Comparison of ENCODE assay signal across 23 cellular contexts in the genomic region with DNA sequence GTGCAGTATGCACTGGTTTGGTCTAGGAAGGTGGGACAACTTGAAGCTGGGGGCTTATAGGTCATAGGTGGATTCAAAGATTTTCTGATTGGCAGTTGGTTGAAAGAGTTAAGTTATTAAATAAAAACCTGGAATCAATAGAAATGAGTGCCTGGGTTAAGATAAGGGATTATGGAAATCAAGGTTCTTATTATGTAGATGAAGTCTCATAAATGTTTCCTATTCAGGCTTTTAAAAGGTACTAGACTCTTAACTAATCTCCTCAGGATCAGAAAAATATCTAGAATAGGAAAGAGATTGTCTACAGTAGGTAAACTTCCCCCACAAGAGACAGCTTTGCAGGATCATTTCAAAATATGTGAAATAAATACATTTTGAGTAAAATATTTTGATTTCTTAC.
A peak's percentile ranks its signal among the peaks of the same experiment; 100 is the strongest.
DNase-seq lines count a peak whose midpoint lies in the region; ATAC-seq and TF ChIP-seq lines count a peak whose summit lies in the region.
"Had no signal": no experiment of that assay in that cellular context is flagged by ENCODE, and none has a peak within 500 bp of the region (broad histone marks: within the 10 kb centered on the region; RNA-seq: fewer than 3 reads in every experiment).

No MANE protein-coding gene starts in this region.

- H3K36me3 ChIP-seq in mesendoderm (ENCODE audit: control insufficient read depth, insufficient read depth, low read length) = no peaks in the 10 kb centered on the region
- H3K36me3 ChIP-seq: BE2C, BLaER1 had no signal

- no peak overlapping the region for H3K4ac ChIP-seq in H9 (ENCODE audit: low read depth, low read length)
- no peak overlapping the region for H3K4ac ChIP-seq in mesendoderm (ENCODE audit: low read depth, low read length)

- no peak overlapping the region for H3K14ac ChIP-seq in H9 (ENCODE audit: insufficient read depth, low read length)

- H3K4me2 ChIP-seq in H9 (ENCODE audit: insufficient read depth, insufficient read length, low read length) = no peak overlapping the region
- no peak overlapping the region for H3K4me2 ChIP-seq in mesendoderm (ENCODE audit: low read length)
- H3K4me2 ChIP-seq: BLaER1 had no signal

- no peaks in the 10 kb centered on the region for H4K20me1 ChIP-seq in H9 (ENCODE audit: control insufficient read depth, insufficient read depth, insufficient read length)
- H4K20me1 ChIP-seq: BLaER1 had no signal

- H2BK15ac ChIP-seq in H9 (ENCODE audit: low read depth, low read length) = no peak overlapping the region
- H2BK15ac ChIP-seq in mesendoderm (replicated peaks; ENCODE audit: low read depth) = no peak overlapping the region

- H3K79me2 ChIP-seq in H9 (ENCODE audit: insufficient read depth, low read length) = no peaks in the 10 kb centered on the region
- no peaks in the 10 kb centered on the region for H3K79me2 ChIP-seq in mesendoderm (ENCODE audit: control insufficient read depth, insufficient read depth, low read length)

- H3K9me3 Mint-ChIP-seq in H9 (peaks cover 0 to 4% of the 10 kb centered on the region in 2 experiments; a peak in 2 of 5 replicates), WTC11 (peaks cover 6% of the 10 kb centered on the region)
- H3K9me3 Mint-ChIP-seq in activated naive CD4-positive, alpha-beta T cell treated with anti-CD3 and anti-CD28 coated beads for 36 hours = no peaks in the 10 kb centered on the region

- intact Hi-C loops in left colon (cut with DNase I, micrococcal nuclease) = no loop called here
- intact Hi-C loops in activated naive CD4-positive, alpha-beta T cell treated with anti-CD3 and anti-CD28 coated beads for 36 hours (cut with micrococcal nuclease) = no loop called here

- H3K36me3 Mint-ChIP-seq in H9 (ENCODE audit: insufficient read depth in 1 of 3, low read depth in 3 of 3) (peaks cover 0 to 11% (median 5%) of the 10 kb centered on the region in 3 experiments; a peak in 4 of 7 replicates), WTC11 (no peaks in the 10 kb centered on the region)
- no peaks in the 10 kb centered on the region for H3K36me3 Mint-ChIP-seq in activated naive CD4-positive, alpha-beta T cell treated with anti-CD3 and anti-CD28 coated beads for 36 hours (ENCODE audit: low read depth)
- H3K36me3 Mint-ChIP-seq: CD14-positive monocyte; CD4-positive, alpha-beta memory T cell; CD4-positive, CD25-positive, alpha-beta regulatory T cell; CD8-positive, alpha-beta memory T cell had no signal

- H4K5ac ChIP-seq in H9 (ENCODE audit: insufficient read length, low read depth, low read length) (no peak overlapping the region), mesendoderm (ENCODE audit: low read length) (no peak overlapping the region)

- H3K9ac ChIP-seq in H9 (ENCODE audit: extremely low read depth, insufficient read length, low read length) (no peak overlapping the region), mesendoderm (ENCODE audit: low read length) (no peak overlapping the region)
- H3K9ac ChIP-seq: BLaER1 had no signal

- H3K18ac ChIP-seq in H9 (ENCODE audit: insufficient read length, low read depth, low read length) (no peak overlapping the region), mesendoderm (ENCODE audit: low read length) (no peak overlapping the region)

- H3K4me3 ChIP-seq in mesendoderm (ENCODE audit: low read length) = no peak overlapping the region
- H3K4me3 ChIP-seq: BLaER1, GM12878 had no signal

- H3K27ac Mint-ChIP-seq in H9 (peak overlapping the region in 2 of 3 experiments; percentile 70 to 78; a peak in 3 of 7 replicates), WTC11 (peak overlapping the region; percentile 60; the same call in 1 of the 2 replicates)
- no peak overlapping the region for H3K27ac Mint-ChIP-seq in activated naive CD4-positive, alpha-beta T cell treated with anti-CD3 and anti-CD28 coated beads for 36 hours
- H3K27ac Mint-ChIP-seq: CD14-positive monocyte; CD4-positive, alpha-beta memory T cell; CD4-positive, CD25-positive, alpha-beta regulatory T cell; CD8-positive, alpha-beta memory T cell had no signal

- H2AFZ ChIP-seq in H9 (ENCODE audit: low read length) = no peak overlapping the region

- H3K56ac ChIP-seq in H9 (ENCODE audit: insufficient read length, low read depth, low read length) (no peak overlapping the region), mesendoderm (ENCODE audit: low read length) (no peak overlapping the region)

- H3K27me3 Mint-ChIP-seq in H9 (ENCODE audit: low read depth) (no peaks in the 10 kb centered on the region), WTC11 (ENCODE audit: low read depth) (no peaks in the 10 kb centered on the region)
- H3K27me3 Mint-ChIP-seq in activated naive CD4-positive, alpha-beta T cell treated with anti-CD3 and anti-CD28 coated beads for 36 hours (ENCODE audit: low read depth) = no peaks in the 10 kb centered on the region
- H3K27me3 Mint-ChIP-seq: CD4-positive, CD25-positive, alpha-beta regulatory T cell; CD8-positive, alpha-beta memory T cell had no signal

- no peak overlapping the region for H2BK12ac ChIP-seq in H9 (ENCODE audit: insufficient read length, low read depth, low read length)

- no peak overlapping the region for H3T11ph ChIP-seq in H9 (ENCODE audit: low read length)

- POLR2A ChIA-PET in WTC11 (lab: Charles Lee) = interaction anchor here (0.6 kb wide), 1 partner anchor 21 kb away, joined by 4 read pairs; no protein-coding TSS in a partner anchor

- H2BK20ac ChIP-seq in H9 (ENCODE audit: low read depth, low read length, poor library complexity, severe bottlenecking) = no peak overlapping the region

- H2BK5ac ChIP-seq in H9 (ENCODE audit: insufficient read length, low read length) (no peak overlapping the region), mesendoderm (ENCODE audit: low read length) (no peak overlapping the region)

- no peaks in the 10 kb centered on the region for H3K27me3 ChIP-seq in H9 (ENCODE audit: insufficient read depth, low read length)
- H3K27me3 ChIP-seq in mesendoderm (ENCODE audit: insufficient read depth, low read length, poor library complexity) = no peaks in the 10 kb centered on the region
- H3K27me3 ChIP-seq: BE2C, BLaER1 had no signal

- H3K4me1 ChIP-seq in H9 (ENCODE audit: insufficient read depth, low read length) = peaks cover 4% of the 10 kb centered on the region; the same call in 1 of the 2 replicates
- no peaks in the 10 kb centered on the region for H3K4me1 ChIP-seq in mesendoderm (ENCODE audit: control insufficient read depth, low read depth, low read length)
- H3K4me1 ChIP-seq: BE2C had no signal

- H2AK5ac ChIP-seq in H9 (ENCODE audit: insufficient read length, low read length) = no peak overlapping the region
- H2AK5ac ChIP-seq in mesendoderm (ENCODE audit: low read length) = no peak overlapping the region

- H3K23me2 ChIP-seq in H9 (ENCODE audit: insufficient read length, low read depth, low read length, poor library complexity, severe bottlenecking) = no peaks in the 10 kb centered on the region

- DNase-seq in H9 (no peak), WTC11 (ENCODE audit: low spot score) (no peak), mesendoderm (no peak), left colon (no peak)
- no peak for DNase-seq in activated naive CD4-positive, alpha-beta T cell treated with anti-CD3 and anti-CD28 coated beads for 36 hours
- DNase-seq: 8988T; ACHN; BE2C; C1 segment of cervical spinal cord; CD4-positive, alpha-beta memory T cell; CD4-positive, CD25-positive, alpha-beta regulatory T cell; CD8-positive, alpha-beta memory T cell; COR-L47; DMS 273 treated with DMSO at 0.1 percent for 48 hours; DMS153; DMS53; DMS79; DND-41; EL; GDM1 had no signal

- no peak for ATAC-seq in WTC11
- ATAC-seq in left colon = no peak
- ATAC-seq: GM12878 had no signal

- H4K8ac ChIP-seq in H9 (replicated peaks; ENCODE audit: insufficient read length, low read depth, low read length) (no peak overlapping the region), mesendoderm (ENCODE audit: low read depth, low read length) (no peak overlapping the region)

- H2BK120ac ChIP-seq in H9 (ENCODE audit: low read depth, low read length, poor library complexity, severe bottlenecking) (no peak overlapping the region), mesendoderm (ENCODE audit: low read depth, low read length) (no peak overlapping the region)

- H3K9me3 ChIP-seq in H9 (ENCODE audit: control insufficient read depth, low read depth, low read length) = no peaks in the 10 kb centered on the region
- H3K9me3 ChIP-seq: BE2C, BLaER1 had no signal

- H3K4me3 Mint-ChIP-seq in H9 (no peak overlapping the region), WTC11 (no peak overlapping the region)
- no peak overlapping the region for H3K4me3 Mint-ChIP-seq in activated naive CD4-positive, alpha-beta T cell treated with anti-CD3 and anti-CD28 coated beads for 36 hours
- H3K4me3 Mint-ChIP-seq: CD14-positive monocyte; CD4-positive, alpha-beta memory T cell; CD4-positive, CD25-positive, alpha-beta regulatory T cell; CD8-positive, alpha-beta memory T cell had no signal

- CTCF ChIA-PET in WTC11 (lab: Charles Lee) = no interaction called here
- CTCF ChIA-PET in activated naive CD4-positive, alpha-beta T cell treated with anti-CD3 and anti-CD28 coated beads for 36 hours (lab: Charles Lee) = interaction anchor here (1.0 kb wide), 1 partner anchor 145 kb away, joined by 3 read pairs; no protein-coding TSS in a partner anchor

- H4K91ac ChIP-seq in H9 (ENCODE audit: insufficient read length, low read depth, low read length) = no peak overlapping the region

- H3K4me1 Mint-ChIP-seq in H9 (peaks cover 50 to 56% of the 10 kb centered on the region in 2 experiments), WTC11 (peaks cover 50% of the 10 kb centered on the region)
- H3K4me1 Mint-ChIP-seq in activated naive CD4-positive, alpha-beta T cell treated with anti-CD3 and anti-CD28 coated beads for 36 hours (ENCODE audit: low read depth) = no peaks in the 10 kb centered on the region
- H3K4me1 Mint-ChIP-seq: CD14-positive monocyte; CD4-positive, alpha-beta memory T cell; CD4-positive, CD25-positive, alpha-beta regulatory T cell; CD8-positive, alpha-beta memory T cell had no signal

- H3K79me1 ChIP-seq in H9 (ENCODE audit: insufficient read depth, low read depth, low read length, poor library complexity, severe bottlenecking) (no peaks in the 10 kb centered on the region), mesendoderm (ENCODE audit: low read length) (no peaks in the 10 kb centered on the region)

- TF ChIP-seq CTCF in H9 (conservative IDR thresholded peaks at IDR 0.05) (no peak), WTC11 (IDR thresholded peaks at IDR 0.05) (no peak)

- no peak overlapping the region for H3K23ac ChIP-seq in H9 (ENCODE audit: insufficient read length, low read depth, low read length)
- H3K23ac ChIP-seq in mesendoderm (ENCODE audit: low read length) = no peak overlapping the region

- no peak overlapping the region for H3K27ac ChIP-seq in H9 (ENCODE audit: insufficient read length, low read depth, low read length)
- no peak overlapping the region for H3K27ac ChIP-seq in mesendoderm (ENCODE audit: low read depth, low read length)
- H3K27ac ChIP-seq: BLaER1 had no signal
